In the genomic region with DNA sequence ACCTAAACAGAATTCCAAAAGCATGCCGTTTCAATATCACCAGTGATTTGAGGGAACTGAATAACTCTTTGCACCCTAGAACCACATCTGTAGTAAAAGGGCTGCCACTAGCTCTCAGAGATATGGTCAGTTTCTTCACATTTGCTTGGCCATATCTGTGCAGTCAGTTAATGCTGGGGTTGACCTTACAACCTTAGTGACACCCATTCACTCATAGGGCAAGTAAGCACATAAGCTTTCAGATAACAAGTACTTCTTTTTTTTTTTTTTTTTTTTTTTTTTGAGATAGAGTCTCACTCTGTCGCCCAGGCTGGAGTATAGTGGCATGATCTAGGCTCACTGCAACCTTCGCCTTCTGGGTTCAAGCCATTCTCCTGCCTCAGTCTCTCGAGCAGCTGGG, we compare ENCODE assay signal across 1 cellular context.
TF ChIP-seq lines count a peak whose summit lies in the region.

No MANE protein-coding gene starts in this region.

TF ChIP-seq in HepG2, 621 proteins besides CTCF, POLR2A, EP300 and RAD21 (continued from another document):
- no peak for TF ChIP-seq SP2 (CRISPR knock-in tag; IDR thresholded peaks at IDR 0.05)
- no peak for TF ChIP-seq TAF1 (CRISPR knock-in tag; IDR thresholded peaks at IDR 0.05)
- no peak for TF ChIP-seq CENPBD1 (CRISPR knock-in tag; IDR thresholded peaks at IDR 0.05; ENCODE audit: borderline replicate concordance, low read depth)
- TF ChIP-seq ZNF687 (CRISPR knock-in tag; IDR thresholded peaks at IDR 0.05), result no peak
- TF ChIP-seq PAF1 (CRISPR knock-in tag; IDR thresholded peaks at IDR 0.05), result no peak
- no peak for TF ChIP-seq IRF1 (CRISPR knock-in tag; IDR thresholded peaks at IDR 0.05; ENCODE audit: low read depth)
- no peak for TF ChIP-seq ZNF354B (CRISPR knock-in tag; IDR thresholded peaks at IDR 0.05)
- no peak for TF ChIP-seq BCL6 (CRISPR knock-in tag; IDR thresholded peaks at IDR 0.05)
- no peak for TF ChIP-seq ZMYM4 (CRISPR knock-in tag; IDR thresholded peaks at IDR 0.05)
- no peak for TF ChIP-seq ZNF468 (CRISPR knock-in tag; IDR thresholded peaks at IDR 0.05)
- TF ChIP-seq ZNF431 (CRISPR knock-in tag; IDR thresholded peaks at IDR 0.05; ENCODE audit: borderline replicate concordance, low read depth), result no peak
- TF ChIP-seq ZEB1 (IDR thresholded peaks at IDR 0.05; ENCODE audit: insufficient replicate concordance, low read depth), result no peak
